Comparison of ENCODE assay signal across 8 cellular contexts in genomic region chr7:134992626-134993179, GRCh38. TPM values are rescaled to one million over a fixed set of nuclear protein-coding genes. Genes with fewer than 3 reads are reported as not detected.
DNase-seq lines count a peak whose midpoint lies in the region; ATAC-seq lines count a peak whose summit lies in the region.

No MANE protein-coding gene starts in this region.

- H3K9me3 ChIP-seq in muscle layer of duodenum (ENCODE audit: control insufficient read depth in 1 of 2, low read length in 2 of 2): no peaks in the 10 kb centered on the region

- peak; percentile 24 for DNase-seq in activated CD8-positive, alpha-beta memory T cell treated with anti-CD3 and anti-CD28 coated beads, Interleukin-2, amount 50 U/mL, for 4 hours
- no peak for DNase-seq in NCI-H146 (lab: John Stamatoyannopoulos, UW)
- DNase-seq in posterior vena cava (ENCODE audit: low spot score): no peak
- no peak for DNase-seq in cerebellum (ENCODE audit: low spot score)
- no peak for DNase-seq in NCI-H226

- no peaks in the 10 kb centered on the region for H3K27me3 ChIP-seq in muscle layer of duodenum (ENCODE audit: low read depth, low read length)

- no peak overlapping the region for H3K4me3 ChIP-seq in muscle layer of duodenum (ENCODE audit: low read depth in 1 of 2, low read length in 2 of 2)

- H3K27ac ChIP-seq in muscle layer of duodenum (ENCODE audit: low read length): peak overlapping the region; percentile 53

- intact Hi-C loops in posterior vena cava (cut with DNase I): no loop called here

- H3K4me1 ChIP-seq in muscle layer of duodenum (ENCODE audit: control insufficient read depth in 1 of 2, insufficient read depth in 2 of 2, low read length in 2 of 2): peaks cover 11 to 26% of the 10 kb centered on the region in 2 donors

- H3K36me3 ChIP-seq in muscle layer of duodenum (ENCODE audit: control insufficient read depth in 1 of 2, insufficient read depth in 2 of 2, low read length in 2 of 2): peaks cover 3 to 8% of the 10 kb centered on the region in 2 donors

- ATAC-seq in GM18870 (IDR thresholded peaks at IDR 0.05; ENCODE audit: unreplicated experiment) (peak; percentile 68), HG02798 (IDR thresholded peaks at IDR 0.05; ENCODE audit: poor library complexity, unreplicated experiment) (peak; percentile 49)

RNA-seq across cellular contexts. Expression of gene AGBL3, which starts 6.4 kb away (rescaled TPM):
- 1 to 10 TPM; 4.3 to 5.6 TPM for total RNA-seq in posterior vena cava
- total RNA-seq in cerebellum: 6.9 TPM
